In genomic region chr7:150941983-150942590, GRCh38 we compare ENCODE assay signal across 8 cellular contexts.
DNase-seq lines count a peak whose midpoint lies in the region; ATAC-seq and TF ChIP-seq lines count a peak whose summit lies in the region.

No MANE protein-coding gene starts in this region.

- POLR2A ChIA-PET in RWPE1 (lab: Yijun Ruan, JAX; ENCODE audit: low non-redundant PET) = no interaction called here

- peak; percentile 21 for DNase-seq in NK-92 treated with Interleukin-12 subunit alpha and Interleukin-12 subunit beta, amount 100 ng/mL, for 24 hours (lab: John Stamatoyannopoulos, UW)
- no peak for DNase-seq in NK-92 (lab: John Stamatoyannopoulos, UW; ENCODE audit: unreplicated experiment)
- DNase-seq in RWPE1 (ENCODE audit: low spot score) = no peak
- DNase-seq in cerebellar cortex (ENCODE audit: low spot score) = peak; percentile 67
- DNase-seq in stimulated activated CD4-positive, alpha-beta T cell treated with anti-CD3 and anti-CD28 coated beads, Interleukin-12 subunit alpha, Interleukin-12 subunit beta, amount 100 ng/mL, for 4 hours = peak; percentile 26
- DNase-seq in putamen (ENCODE audit: low spot score) = no peak
- no peak for DNase-seq in HuH-7 (ENCODE audit: low spot score)

- H3K27ac ChIP-seq in RWPE1 = peak overlapping the region; percentile 92

- no peak for ATAC-seq in HG02885 (IDR thresholded peaks at IDR 0.05; ENCODE audit: poor library complexity, unreplicated experiment)

- CTCF ChIA-PET in RWPE1 (lab: Yijun Ruan, JAX) = no interaction called here

- no peak for TF ChIP-seq CTCF in RWPE1 (conservative IDR thresholded peaks at IDR 0.05; ENCODE audit: low read depth)

Comparison
In these comparisons a context has a peak if more than half of its experiments do, and no peak if none do; other contexts are left out.
1. DNase-seq: peak in NK-92 treated with Interleukin-12 subunit alpha and Interleukin-12 subunit beta, amount 100 ng/mL, for 24 hours (single experiment), cerebellar cortex (single experiment) and stimulated activated CD4-positive, alpha-beta T cell treated with anti-CD3 and anti-CD28 coated beads, Interleukin-12 subunit alpha, Interleukin-12 subunit beta, amount 100 ng/mL, for 4 hours (single experiment); none in NK-92 (single experiment), RWPE1 (single experiment), putamen (single experiment) and HuH-7 (single experiment).